ENCODE assay signal across 17 cellular contexts in the genomic region with DNA sequence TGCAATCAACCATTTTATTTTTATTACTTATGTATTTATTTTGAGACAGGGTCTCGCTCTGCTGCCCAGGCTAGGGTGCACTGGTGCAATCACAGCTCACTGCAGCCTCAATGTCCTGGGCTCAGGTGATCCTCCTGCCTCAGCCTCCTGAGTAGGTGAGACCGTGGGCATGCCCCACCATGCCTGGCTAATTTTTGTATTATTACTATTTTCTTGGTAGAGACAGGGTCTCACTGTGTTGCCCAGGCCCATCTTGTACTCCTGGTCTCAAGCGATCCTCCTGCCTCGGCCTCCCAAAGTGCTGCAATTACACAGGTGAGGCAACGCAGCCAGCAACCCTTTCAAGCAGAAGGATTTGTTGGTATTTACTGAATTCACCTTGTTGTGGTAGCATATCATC.
A peak's percentile ranks its signal among the peaks of the same experiment; 100 is the strongest.
DNase-seq lines count a peak whose midpoint lies in the region; ATAC-seq and TF ChIP-seq lines count a peak whose summit lies in the region.
"Had no signal": no experiment of that assay in that cellular context is flagged by ENCODE, and none has a peak within 500 bp of the region (broad histone marks: within the 10 kb centered on the region; RNA-seq: fewer than 3 reads in every experiment).

No MANE protein-coding gene starts in this region.

- H3K36me3 ChIP-seq in HUES6 (ENCODE audit: control insufficient read depth, insufficient read depth, low read length) = no peaks in the 10 kb centered on the region
- no peaks in the 10 kb centered on the region for H3K36me3 ChIP-seq in lower lobe of right lung
- no peaks in the 10 kb centered on the region for H3K36me3 ChIP-seq in upper lobe of right lung
- H3K36me3 ChIP-seq: BLaER1 treated with 17β-estradiol and CSF1 and Interleukin-3, amounts not matched to agents 10 nM and 100 nM had no signal

- POLR2A ChIA-PET in WTC11 (lab: Charles Lee) = no interaction called here
- POLR2A ChIA-PET in HEK293T (lab: Yijun Ruan, JAX) = no interaction called here

- CTCF ChIA-PET in WTC11 (lab: Charles Lee) (no interaction called here), HEK293T (lab: Yijun Ruan, JAX) (no interaction called here)

- no peak overlapping the region for H3K4me3 ChIP-seq in HUES6 (ENCODE audit: low read depth, low read length)
- H3K4me3 ChIP-seq in lower lobe of right lung = no peak overlapping the region
- H3K4me3 ChIP-seq in upper lobe of right lung = no peak overlapping the region
- H3K4me3 ChIP-seq: BLaER1 treated with 17β-estradiol and CSF1 and Interleukin-3, amounts not matched to agents 10 nM and 100 nM had no signal

- H3K4me3 Mint-ChIP-seq in WTC11 = no peak overlapping the region
- H3K4me3 Mint-ChIP-seq: B cell; CD8-positive, alpha-beta memory T cell had no signal

- no peaks in the 10 kb centered on the region for H3K9me3 ChIP-seq in HUES6 (ENCODE audit: control insufficient read depth, insufficient read depth, low read depth, low read length)
- no peaks in the 10 kb centered on the region for H3K9me3 ChIP-seq in lower lobe of right lung
- no peaks in the 10 kb centered on the region for H3K9me3 ChIP-seq in upper lobe of right lung
- H3K9me3 ChIP-seq: BLaER1 treated with 17β-estradiol and CSF1 and Interleukin-3, amounts not matched to agents 10 nM and 100 nM had no signal

- H3K27ac ChIP-seq in HUES6 (ENCODE audit: low read depth, low read length) (peak overlapping the region; percentile 1; the same call in 1 of the 2 replicates), lower lobe of right lung (no peak overlapping the region), upper lobe of right lung (no peak overlapping the region)
- H3K27ac ChIP-seq: BLaER1 treated with 17β-estradiol and CSF1 and Interleukin-3, amounts not matched to agents 10 nM and 100 nM had no signal

- H3K27me3 Mint-ChIP-seq in WTC11 (ENCODE audit: low read depth) = peaks cover 38% of the 10 kb centered on the region
- H3K27me3 Mint-ChIP-seq: B cell had no signal

- peaks cover 5% of the 10 kb centered on the region; the same call in 1 of the 2 replicates for H3K36me3 Mint-ChIP-seq in WTC11

- no peaks in the 10 kb centered on the region for H3K9me3 Mint-ChIP-seq in WTC11

- DNase-seq in WTC11 (ENCODE audit: low spot score) = no peak
- DNase-seq in lower lobe of right lung = peak; percentile 19
- DNase-seq in upper lobe of right lung = peak; percentile 21
- no peak for DNase-seq in NCI-H1417 (lab: John Stamatoyannopoulos, UW)
- no peak for DNase-seq in superior temporal gyrus (ENCODE audit: extremely low spot score)
- DNase-seq in HEK293T (ENCODE audit: extremely low spot score) = no peak
- DNase-seq: CD8-positive, alpha-beta memory T cell; COR-L47; DMS 273 treated with DMSO at 0.1 percent for 48 hours; DMS53; DND-41; EL had no signal

- ATAC-seq in WTC11 (no peak), lower lobe of right lung (no peak), upper lobe of right lung (no peak)
- ATAC-seq: HCT116 had no signal

- H3K4me1 ChIP-seq in HUES6 (ENCODE audit: control insufficient read depth, insufficient read depth, low read length) (peaks cover 8% of the 10 kb centered on the region), lower lobe of right lung (no peaks in the 10 kb centered on the region), upper lobe of right lung (no peaks in the 10 kb centered on the region)

- H3K27me3 ChIP-seq in HUES6 (ENCODE audit: control insufficient read depth, insufficient read depth, low read length) = peaks cover 16% of the 10 kb centered on the region
- peaks cover 4% of the 10 kb centered on the region for H3K27me3 ChIP-seq in lower lobe of right lung (ENCODE audit: low read depth)
- H3K27me3 ChIP-seq in upper lobe of right lung = no peaks in the 10 kb centered on the region
- H3K27me3 ChIP-seq: BLaER1 treated with 17β-estradiol and CSF1 and Interleukin-3, amounts not matched to agents 10 nM and 100 nM had no signal

- H3K27ac Mint-ChIP-seq in WTC11 = no peak overlapping the region
- H3K27ac Mint-ChIP-seq: B cell; CD8-positive, alpha-beta memory T cell; GM23338 had no signal

- no peak overlapping the region for H3K9ac ChIP-seq in HUES6 (ENCODE audit: low read length)
- H3K9ac ChIP-seq: BLaER1 treated with 17β-estradiol and CSF1 and Interleukin-3, amounts not matched to agents 10 nM and 100 nM had no signal

- peaks cover 20% of the 10 kb centered on the region for H3K4me1 Mint-ChIP-seq in WTC11
- H3K4me1 Mint-ChIP-seq: B cell; CD8-positive, alpha-beta memory T cell had no signal

- TF ChIP-seq CTCF in WTC11 (IDR thresholded peaks at IDR 0.05) (no peak), lower lobe of right lung (IDR thresholded peaks at IDR 0.05) (no peak), upper lobe of right lung (IDR thresholded peaks at IDR 0.05) (no peak)

- intact Hi-C loops in lower lobe of right lung (cut with DNase I) (no loop called here), upper lobe of right lung (cut with DNase I) (no loop called here)

TF ChIP-seq in WTC11, 78 proteins besides CTCF, POLR2A, EP300 and RAD21 (continues in another document):
- peak; percentile 95 for TF ChIP-seq ZNF121 (CRISPR knock-in tag; IDR thresholded peaks at IDR 0.05)
- TF ChIP-seq, protein P1, sequence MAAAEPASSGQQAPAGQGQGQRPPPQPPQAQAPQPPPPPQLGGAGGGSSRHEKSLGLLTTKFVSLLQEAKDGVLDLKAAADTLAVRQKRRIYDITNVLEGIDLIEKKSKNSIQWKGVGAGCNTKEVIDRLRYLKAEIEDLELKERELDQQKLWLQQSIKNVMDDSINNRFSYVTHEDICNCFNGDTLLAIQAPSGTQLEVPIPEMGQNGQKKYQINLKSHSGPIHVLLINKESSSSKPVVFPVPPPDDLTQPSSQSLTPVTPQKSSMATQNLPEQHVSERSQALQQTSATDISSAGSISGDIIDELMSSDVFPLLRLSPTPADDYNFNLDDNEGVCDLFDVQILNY (CRISPR knock-in tag; IDR thresholded peaks at IDR 0.05) = no peak
- TF ChIP-seq, protein P2, sequence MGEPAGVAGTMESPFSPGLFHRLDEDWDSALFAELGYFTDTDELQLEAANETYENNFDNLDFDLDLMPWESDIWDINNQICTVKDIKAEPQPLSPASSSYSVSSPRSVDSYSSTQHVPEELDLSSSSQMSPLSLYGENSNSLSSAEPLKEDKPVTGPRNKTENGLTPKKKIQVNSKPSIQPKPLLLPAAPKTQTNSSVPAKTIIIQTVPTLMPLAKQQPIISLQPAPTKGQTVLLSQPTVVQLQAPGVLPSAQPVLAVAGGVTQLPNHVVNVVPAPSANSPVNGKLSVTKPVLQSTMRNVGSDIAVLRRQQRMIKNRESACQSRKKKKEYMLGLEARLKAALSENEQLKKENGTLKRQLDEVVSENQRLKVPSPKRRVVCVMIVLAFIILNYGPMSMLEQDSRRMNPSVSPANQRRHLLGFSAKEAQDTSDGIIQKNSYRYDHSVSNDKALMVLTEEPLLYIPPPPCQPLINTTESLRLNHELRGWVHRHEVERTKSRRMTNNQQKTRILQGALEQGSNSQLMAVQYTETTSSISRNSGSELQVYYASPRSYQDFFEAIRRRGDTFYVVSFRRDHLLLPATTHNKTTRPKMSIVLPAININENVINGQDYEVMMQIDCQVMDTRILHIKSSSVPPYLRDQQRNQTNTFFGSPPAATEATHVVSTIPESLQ (CRISPR knock-in tag; IDR thresholded peaks at IDR 0.05) = no peak
- TF ChIP-seq KAT7 (CRISPR knock-in tag; IDR thresholded peaks at IDR 0.05; ENCODE audit: borderline replicate concordance) = no peak
- TF ChIP-seq ETV6 (CRISPR knock-in tag; IDR thresholded peaks at IDR 0.05) = no peak
- TF ChIP-seq NFATC4 (CRISPR knock-in tag; IDR thresholded peaks at IDR 0.05) = no peak
- TF ChIP-seq ZBTB21 (CRISPR knock-in tag; IDR thresholded peaks at IDR 0.05; ENCODE audit: borderline replicate concordance) = no peak
- no peak for TF ChIP-seq ATF1 (CRISPR knock-in tag; IDR thresholded peaks at IDR 0.05)
- TF ChIP-seq TEAD1 (CRISPR knock-in tag; IDR thresholded peaks at IDR 0.05) = no peak
- TF ChIP-seq CREM (CRISPR knock-in tag; IDR thresholded peaks at IDR 0.05) = no peak
- TF ChIP-seq NR1H2 (CRISPR knock-in tag; IDR thresholded peaks at IDR 0.05) = no peak

TF ChIP-seq in HEK293T, 16 proteins besides CTCF, POLR2A, EP300 and RAD21:
- TF ChIP-seq CTBP1 (IDR thresholded peaks at IDR 0.05; ENCODE audit: borderline replicate concordance) (no peak), HDGF (IDR thresholded peaks at IDR 0.05; ENCODE audit: borderline replicate concordance) (no peak), TARDBP (IDR thresholded peaks at IDR 0.05) (no peak), FOXK2 (IDR thresholded peaks at IDR 0.05) (no peak), ZNF384 (IDR thresholded peaks at IDR 0.05) (no peak), L3MBTL2 (conservative IDR thresholded peaks at IDR 0.05) (no peak), SP1 (IDR thresholded peaks at IDR 0.05) (no peak)

Comparison
In these comparisons a context has a peak if more than half of its experiments do, and no peak if none do; other contexts are left out.
1. DNase-seq: peak in lower lobe of right lung (single experiment) and upper lobe of right lung (single experiment); none in WTC11 (single experiment), NCI-H1417 (0 of 3), superior temporal gyrus (single experiment) and HEK293T (single experiment).